ENCODE assay signal across 14 cellular contexts in genomic region chr19:28239270-28239669, GRCh38.
DNase-seq lines count a peak whose midpoint lies in the region; ATAC-seq and TF ChIP-seq lines count a peak whose summit lies in the region.
"Had no signal": no experiment of that assay in that cellular context is flagged by ENCODE, and none has a peak within 500 bp of the region (broad histone marks: within the 10 kb centered on the region; RNA-seq: fewer than 3 reads in every experiment).

No MANE protein-coding gene starts in this region.

- H3K4me2 ChIP-seq in hepatocyte: no peak overlapping the region

- H3K79me2 ChIP-seq in hepatocyte: no peaks in the 10 kb centered on the region

- H3K36me3 ChIP-seq in SJCRH30: no peaks in the 10 kb centered on the region
- H3K36me3 ChIP-seq in hepatocyte (replicated peaks; ENCODE audit: insufficient read depth, low read depth): no peaks in the 10 kb centered on the region

- H3K27me3 ChIP-seq in SJCRH30 (0 out of 2 replicates have a peak, but pooled peaks cover 8% of the 10 kb centered on the region), hepatocyte (no peaks in the 10 kb centered on the region)

- no peak overlapping the region for H2AFZ ChIP-seq in hepatocyte

- H3K9me2 ChIP-seq in hepatocyte (replicated peaks; ENCODE audit: insufficient read depth): no peaks in the 10 kb centered on the region

- TF ChIP-seq CTCF in AG09319 (IDR thresholded peaks at IDR 0.05; ENCODE audit: low read depth, low read length): peak; percentile 23
- TF ChIP-seq CTCF in GM12874 (IDR thresholded peaks at IDR 0.05; ENCODE audit: insufficient read depth, low read depth, low read length): peak; percentile 24; the same call in 1 of the 2 replicates
- peak; percentile 22 for TF ChIP-seq CTCF in hepatocyte (IDR thresholded peaks at IDR 0.05; ENCODE audit: poor library complexity)

- H3K4me1 ChIP-seq in SJCRH30: no peaks in the 10 kb centered on the region
- no peaks in the 10 kb centered on the region for H3K4me1 ChIP-seq in hepatocyte (ENCODE audit: insufficient read depth)

- H3K27ac ChIP-seq in SJCRH30 (no peak overlapping the region), hepatocyte (no peak overlapping the region)
- H3K27ac ChIP-seq: epithelial cell of prostate had no signal

- H3K4me3 ChIP-seq in SJCRH30: no peak overlapping the region
- H3K4me3 ChIP-seq in hepatocyte: no peak overlapping the region

- ATAC-seq in HG02870 (IDR thresholded peaks at IDR 0.05; ENCODE audit: unreplicated experiment) (no peak), HG02623 (IDR thresholded peaks at IDR 0.05; ENCODE audit: unreplicated experiment) (no peak)

- H3K9me3 ChIP-seq in SJCRH30 (replicated peaks) (no peaks in the 10 kb centered on the region), hepatocyte (ENCODE audit: low read depth) (no peaks in the 10 kb centered on the region)

- no peaks in the 10 kb centered on the region for H4K20me1 ChIP-seq in hepatocyte (ENCODE audit: insufficient read depth, poor library complexity, severe bottlenecking)

- DNase-seq in AG09319 (ENCODE audit: extremely low read depth, low read depth) (no peak), SJCRH30 (peak; percentile 21 to 27), hepatocyte (ENCODE audit: low spot score) (no peak), OCI-M2 (lab: John Stamatoyannopoulos, UW; ENCODE audit: unreplicated experiment) (no peak)
- no peak for DNase-seq in activated CD4-positive, alpha-beta T cell treated with anti-CD3 and anti-CD28 coated beads for 1 hour
- DNase-seq: CD8-positive, alpha-beta memory T cell; NCI-H524 treated with DMSO at 0.1 percent for 48 hours; occipital lobe; stimulated activated CD4-positive, alpha-beta T cell treated with anti-CD3 and anti-CD28 coated beads, Interleukin-2, amount 100 ng/mL, for 48 hours; T-helper 1 cell had no signal

- WGBS in hepatocyte (ENCODE audit: low lambda C conversion rate, missing lambda C conversion rate): 54% methylated on average over 5 of the region's 5 CpGs

Comparison
In these comparisons a context has a peak if more than half of its experiments do, and no peak if none do; other contexts are left out.
1. DNase-seq: peak in SJCRH30 (2 of 2); none in AG09319 (single experiment), hepatocyte (single experiment), activated CD4-positive, alpha-beta T cell treated with anti-CD3 and anti-CD28 coated beads for 1 hour (single experiment) and OCI-M2 (single experiment).
2. Peak in every context shown above with its lines, with median percentiles within 50 percentile points of each other: CTCF ChIP-seq.